ENCODE assay signal across 27 cellular contexts in genomic region chr3:158761350-158761749, GRCh38. TPM values are rescaled to one million over a fixed set of nuclear protein-coding genes. Genes with fewer than 3 reads are reported as not detected.
"Had no signal": no experiment of that assay in that cellular context is flagged by ENCODE, and none has a peak within 500 bp of the region (broad histone marks: within the 10 kb centered on the region; RNA-seq: fewer than 3 reads in every experiment).

No MANE protein-coding gene starts in this region.

- H2AFZ ChIP-seq: hepatocyte, neural progenitor cell had no signal

- H3K4me2 ChIP-seq: hepatocyte, neural progenitor cell, smooth muscle cell had no signal

- H3K4me3 Mint-ChIP-seq: memory B cell; naive B cell; natural killer cell; nephron progenitor cell; neural progenitor cell; stimulated activated naive B cell treated with anti-CD40 and anti-IgM and Interleukin-4, amounts not matched to agents 10 μg/mL and 1 μg/mL and 100 μg/mL, for 72 hours had no signal

- H3K9ac ChIP-seq: neural progenitor cell had no signal

- H3K4me1 ChIP-seq: neural progenitor cell, right lobe of liver, testis, upper lobe of left lung, vagina had no signal

- H3K36me3 ChIP-seq: left ventricle myocardium inferior, neural progenitor cell, neutrophil, ovary, right atrium auricular region, right lobe of liver, stomach, thyroid gland, transverse colon, upper lobe of left lung, vagina had no signal

- H3K36me3 Mint-ChIP-seq: naive B cell, natural killer cell, neural progenitor cell had no signal

- H3K9me3 Mint-ChIP-seq: memory B cell; naive B cell; natural killer cell; nephron progenitor cell; neural progenitor cell; stimulated activated naive B cell treated with anti-CD40 and anti-IgM and Interleukin-4, amounts not matched to agents 10 μg/mL and 1 μg/mL and 100 μg/mL, for 72 hours had no signal

- ATAC-seq: natural killer cell; right lobe of liver; stimulated activated naive B cell treated with anti-CD40 and anti-IgM and Interleukin-4, amounts not matched to agents 10 μg/mL and 1 μg/mL and 100 μg/mL, for 72 hours; stimulated activated naive CD8-positive, alpha-beta T cell treated with anti-CD3 and anti-CD28 coated beads, Interleukin-15, Interleukin-2, amounts not matched to agents 100 U/mL and 50 U/mL, for 24 hours had no signal

- H3K4me3 ChIP-seq: hepatocyte, left ventricle myocardium inferior, lung, neural progenitor cell, ovary, right atrium auricular region, right lobe of liver, smooth muscle cell, stomach, testis, thyroid gland, transverse colon, upper lobe of left lung, vagina had no signal

- H3K27ac ChIP-seq: hepatocyte, neural progenitor cell, neutrophil, ovary, right atrium auricular region, right lobe of liver, testis, thyroid gland, transverse colon, upper lobe of left lung, vagina had no signal

- H3K4me1 Mint-ChIP-seq: memory B cell; naive B cell; natural killer cell; nephron progenitor cell; neural progenitor cell; stimulated activated naive B cell treated with anti-CD40 and anti-IgM and Interleukin-4, amounts not matched to agents 10 μg/mL and 1 μg/mL and 100 μg/mL, for 72 hours had no signal

- H3K27me3 Mint-ChIP-seq: memory B cell; progenitor cell of endocrine pancreas; stimulated activated naive B cell treated with anti-CD40 and anti-IgM and Interleukin-4, amounts not matched to agents 10 μg/mL and 1 μg/mL and 100 μg/mL, for 72 hours had no signal

- DNase-seq: islet precursor cell; left ventricle myocardium inferior; naive B cell; natural killer cell; nephron progenitor cell; occipital lobe; ovary; right lobe of liver; stimulated activated CD4-positive, alpha-beta T cell treated with anti-CD3 and anti-CD28 coated beads, Interleukin-2, amount 100 ng/mL, for 24 hours; stimulated activated CD4-positive, alpha-beta T cell treated with anti-CD3 and anti-CD28 coated beads, Interleukin-4, amount 100 ng/mL, for 1 hour; stimulated activated naive B cell treated with anti-CD40 and anti-IgM and Interleukin-4, amounts not matched to agents 10 μg/mL and 1 μg/mL and 100 μg/mL, for 72 hours; stimulated activated naive CD8-positive, alpha-beta T cell treated with anti-CD3 and anti-CD28 coated beads, Interleukin-15, Interleukin-2, amounts not matched to agents 100 U/mL and 50 U/mL, for 24 hours; stomach; testis; thyroid gland; transverse colon had no signal

- H3K27ac Mint-ChIP-seq: memory B cell; naive B cell; natural killer cell; nephron progenitor cell; neural progenitor cell; progenitor cell of endocrine pancreas; stimulated activated naive B cell treated with anti-CD40 and anti-IgM and Interleukin-4, amounts not matched to agents 10 μg/mL and 1 μg/mL and 100 μg/mL, for 72 hours had no signal

- H3K27me3 ChIP-seq: hepatocyte, neural progenitor cell, neutrophil, ovary, right atrium auricular region, right lobe of liver, stomach, testis, thyroid gland, transverse colon, upper lobe of left lung, vagina had no signal

- H3K9me3 ChIP-seq: left ventricle myocardium inferior, neutrophil, ovary, right atrium auricular region, right lobe of liver, stomach, testis, thyroid gland, transverse colon, upper lobe of left lung, vagina had no signal

RNA-seq across cellular contexts. Expression of gene RARRES1, which starts 29.1 kb away (rescaled TPM):
- total RNA-seq: mononuclear cell, natural killer cell had no signal
